Comparison of ENCODE assay signal across 8 cellular contexts in genomic region chr10:87816842-87817178, GRCh38. TPM values are rescaled to one million over a fixed set of nuclear protein-coding genes. Genes with fewer than 3 reads are reported as not detected.
DNase-seq lines count a peak whose midpoint lies in the region; ATAC-seq and TF ChIP-seq lines count a peak whose summit lies in the region.

No MANE protein-coding gene starts in this region.

- H3K36me3 ChIP-seq in HUES48 (ENCODE audit: control insufficient read depth, insufficient read depth, low read length) (peaks cover 24% of the 10 kb centered on the region), ascending aorta (peaks cover 0 to 10% of the 10 kb centered on the region in 2 donors), mesodermal cell (ENCODE audit: control insufficient read depth, insufficient read depth, low read length) (peaks cover 13% of the 10 kb centered on the region)

- H3K4me3 ChIP-seq in HUES48 (ENCODE audit: low read depth, low read length) = peak overlapping the region; percentile 88
- H3K4me3 ChIP-seq in ascending aorta = peak overlapping the region; percentile 70 to 95
- peak overlapping the region; percentile 87 for H3K4me3 ChIP-seq in mesodermal cell (ENCODE audit: extremely low read depth, insufficient read depth, low read length, poor library complexity, severe bottlenecking)

- no peaks in the 10 kb centered on the region for H3K27me3 ChIP-seq in HUES48 (ENCODE audit: control insufficient read depth, insufficient read depth, low read length)
- no peaks in the 10 kb centered on the region for H3K27me3 ChIP-seq in ascending aorta

- H3K9me3 ChIP-seq in HUES48 (ENCODE audit: control insufficient read depth, insufficient read depth, low read length) = no peaks in the 10 kb centered on the region
- H3K9me3 ChIP-seq in ascending aorta = no peaks in the 10 kb centered on the region
- H3K9me3 ChIP-seq in mesodermal cell (ENCODE audit: control insufficient read depth, low read length) = no peaks in the 10 kb centered on the region

- DNase-seq in ACHN = peak; percentile 22
- no peak for DNase-seq in ascending aorta (ENCODE audit: low spot score in 2 of 2)
- DNase-seq in cortex of kidney (lab: John Stamatoyannopoulos, UW) = no peak
- no peak for DNase-seq in inferior parietal cortex (ENCODE audit: extremely low spot score)
- DNase-seq in NCI-H1417 (lab: John Stamatoyannopoulos, UW) = no peak

- WGBS in mesodermal cell (ENCODE audit: insufficient coverage in 2 of 2), 2 experiments = no CpG with 5 or more reads among the region's 4 CpGs

- TF ChIP-seq CTCF in ascending aorta (IDR thresholded peaks at IDR 0.05) = no peak

- peaks cover 15% of the 10 kb centered on the region for H3K4me1 ChIP-seq in HUES48 (ENCODE audit: control insufficient read depth, insufficient read depth, low read length)
- H3K4me1 ChIP-seq in ascending aorta = peaks cover 0 to 14% of the 10 kb centered on the region in 2 donors
- H3K4me1 ChIP-seq in mesodermal cell (ENCODE audit: control insufficient read depth, insufficient read depth, low read length, poor library complexity, severe bottlenecking) = no peaks in the 10 kb centered on the region

- no peak for ATAC-seq in HG02623 (IDR thresholded peaks at IDR 0.05; ENCODE audit: unreplicated experiment)

- H3K9ac ChIP-seq in HUES48 (ENCODE audit: low read depth, low read length) = peak overlapping the region; percentile 89

- H3K27ac ChIP-seq in HUES48 (ENCODE audit: low read depth, low read length) (peak overlapping the region; percentile 96), ascending aorta (no peak overlapping the region), mesodermal cell (ENCODE audit: low read depth, low read length, severe bottlenecking) (no peak overlapping the region)

- in situ Hi-C loops in ACHN (cut with HindIII; ENCODE audit: low pct_ligation_motif_present, low pct_unique_long_range_greater_than_20kb, low sequenced_read_pairs) = no loop called here

- intact Hi-C loops in ascending aorta (cut with DNase I) = no loop called here

RNA-seq across cellular contexts. Expression of gene ATAD1, which starts 1.2 kb away (rescaled TPM):
- 22.1 TPM for total RNA-seq in ascending aorta
- polyA plus RNA-seq in mesodermal cell (2013, experiment 1 of 2) = 41.5 TPM
- polyA plus RNA-seq in mesodermal cell (2013, experiment 2 of 2) = 42.6 TPM

RNA-seq across cellular contexts. Expression of gene KLLN, which starts 46.5 kb away (rescaled TPM):
- not detected for total RNA-seq in ascending aorta
- 0.48 TPM for polyA plus RNA-seq in mesodermal cell (2013, experiment 1 of 2)
- 0.76 TPM for polyA plus RNA-seq in mesodermal cell (2013, experiment 2 of 2)

RNA-seq across cellular contexts. Expression of gene PTEN, which starts 46.6 kb away (rescaled TPM):
- 96.3 TPM for total RNA-seq in ascending aorta
- polyA plus RNA-seq in mesodermal cell (2013, experiment 1 of 2) = 58.4 TPM
- polyA plus RNA-seq in mesodermal cell (2013, experiment 2 of 2) = 68.0 TPM
